7 cellular contexts compared by ENCODE assay signal in genomic region chr15:31346367-31347066, GRCh38. TPM values are rescaled to one million over a fixed set of nuclear protein-coding genes. Genes with fewer than 3 reads are reported as not detected.
DNase-seq lines count a peak whose midpoint lies in the region; ATAC-seq and TF ChIP-seq lines count a peak whose summit lies in the region.

No MANE protein-coding gene starts in this region.

- H3K27me3 ChIP-seq in spleen (replicated peaks in 1 of 7): no peaks in the 10 kb centered on the region

- peaks cover 0 to 56% (median 4%) of the 10 kb centered on the region in 6 donors for H3K36me3 ChIP-seq in spleen

- 47 to 68% (median 58%) methylated on average over 13 to 14 of the region's 14 CpGs for WGBS in spleen, 5 donors

- no peak for TF ChIP-seq CTCF in spleen (IDR thresholded peaks at IDR 0.05 in 8 of 11, conservative IDR thresholded peaks at IDR 0.05 in 3 of 11)

- no peak for TF ChIP-seq POLR2A in spleen (IDR thresholded peaks at IDR 0.05)

- intact Hi-C loops in activated T-helper 2 cell treated with anti-CD3 and anti-CD28 coated beads, Interferon-gamma antibody, Interleukin-2, Interleukin-4, amounts not matched to agents 10 μg/mL and 5 μg/mL and 100 μg/mL, durations not matched to agents 14 hours and 24 hours and 36 hours (cut with micrococcal nuclease): loop anchor here (1.0 to 5.0 kb wide), 5 partner anchors 14 to 141 kb away; no protein-coding TSS in a partner anchor
- intact Hi-C loops in spleen (cut with DNase I; ENCODE audit: low total_unique reads): no loop called here

- H3K4me3 ChIP-seq in spleen: peak overlapping the region in 7 of 8 donors; percentile 22 to 66 (median 30)

- ATAC-seq in GM18907 (IDR thresholded peaks at IDR 0.05; ENCODE audit: unreplicated experiment): peak; percentile 41
- peak; percentile 39 for ATAC-seq in HG02642 (IDR thresholded peaks at IDR 0.05; ENCODE audit: poor library complexity, unreplicated experiment)

- H3K4me1 Mint-ChIP-seq in activated T-helper 2 cell treated with anti-CD3 and anti-CD28 coated beads, Interferon-gamma antibody, Interleukin-2, Interleukin-4, amounts not matched to agents 10 μg/mL and 5 μg/mL and 100 μg/mL, durations not matched to agents 14 hours and 24 hours and 36 hours (ENCODE audit: low read depth): peaks cover 89% of the 10 kb centered on the region

- H3K27me3 Mint-ChIP-seq in activated T-helper 2 cell treated with anti-CD3 and anti-CD28 coated beads, Interferon-gamma antibody, Interleukin-2, Interleukin-4, amounts not matched to agents 10 μg/mL and 5 μg/mL and 100 μg/mL, durations not matched to agents 14 hours and 24 hours and 36 hours (ENCODE audit: low read depth): no peaks in the 10 kb centered on the region

- H3K9me3 ChIP-seq in spleen: no peaks in the 10 kb centered on the region

- H3K4me3 Mint-ChIP-seq in activated T-helper 2 cell treated with anti-CD3 and anti-CD28 coated beads, Interferon-gamma antibody, Interleukin-2, Interleukin-4, amounts not matched to agents 10 μg/mL and 5 μg/mL and 100 μg/mL, durations not matched to agents 14 hours and 24 hours and 36 hours (ENCODE audit: low read depth): peak overlapping the region; percentile 82

- H3K9me3 Mint-ChIP-seq in activated T-helper 2 cell treated with anti-CD3 and anti-CD28 coated beads, Interferon-gamma antibody, Interleukin-2, Interleukin-4, amounts not matched to agents 10 μg/mL and 5 μg/mL and 100 μg/mL, durations not matched to agents 14 hours and 24 hours and 36 hours: no peaks in the 10 kb centered on the region

- H3K36me3 Mint-ChIP-seq in activated T-helper 2 cell treated with anti-CD3 and anti-CD28 coated beads, Interferon-gamma antibody, Interleukin-2, Interleukin-4, amounts not matched to agents 10 μg/mL and 5 μg/mL and 100 μg/mL, durations not matched to agents 14 hours and 24 hours and 36 hours (ENCODE audit: low read depth): peaks cover 54% of the 10 kb centered on the region

- DNase-seq in activated T-helper 2 cell treated with anti-CD3 and anti-CD28 coated beads, Interferon-gamma antibody, Interleukin-2, Interleukin-4, amounts not matched to agents 10 μg/mL and 5 μg/mL and 100 μg/mL, durations not matched to agents 14 hours and 24 hours and 36 hours (ENCODE audit: low spot score): no peak
- DNase-seq in spleen (peak; percentile 82), NCI-H2227 (lab: John Stamatoyannopoulos, UW; ENCODE audit: unreplicated experiment) (no peak), kidney glomerular epithelial cell (lab: John Stamatoyannopoulos, UW) (no peak), kidney tubule cell (ENCODE audit: low spot score) (no peak)

- H3K27ac Mint-ChIP-seq in activated T-helper 2 cell treated with anti-CD3 and anti-CD28 coated beads, Interferon-gamma antibody, Interleukin-2, Interleukin-4, amounts not matched to agents 10 μg/mL and 5 μg/mL and 100 μg/mL, durations not matched to agents 14 hours and 24 hours and 36 hours: peak overlapping the region; percentile 97

- peak overlapping the region; percentile 42 to 100 (median 89) for H3K27ac ChIP-seq in spleen

- peaks cover 24 to 100% (median 100%) of the 10 kb centered on the region in 6 donors for H3K4me1 ChIP-seq in spleen

RNA-seq across cellular contexts. Expression of gene KLF13, which starts 19.9 kb away (rescaled TPM):
- 127 and 132 TPM in 2 replicates for total RNA-seq in activated T-helper 2 cell treated with anti-CD3 and anti-CD28 coated beads, Interferon-gamma antibody, Interleukin-2, Interleukin-4, amounts not matched to agents 10 μg/mL and 5 μg/mL and 100 μg/mL, durations not matched to agents 14 hours and 24 hours and 36 hours
- 100 to 1,000 TPM in 1 of 7 donors, 10 to 100 TPM in 6; 71.6 to 111 (median 85.8) TPM for total RNA-seq in spleen
- polyA plus RNA-seq in spleen: 10 to 100 TPM; 21.8 to 43.3 (median 43.1) TPM
